9 cellular contexts compared by ENCODE assay signal in genomic region chr20:31602779-31603441, GRCh38. TPM values are rescaled to one million over a fixed set of nuclear protein-coding genes. Genes with fewer than 3 reads are reported as not detected.
DNase-seq lines count a peak whose midpoint lies in the region; ATAC-seq and TF ChIP-seq lines count a peak whose summit lies in the region.
"Had no signal": no experiment of that assay in that cellular context is flagged by ENCODE, and none has a peak within 500 bp of the region (broad histone marks: within the 10 kb centered on the region; RNA-seq: fewer than 3 reads in every experiment).

No MANE protein-coding gene starts in this region.

- peaks cover 0 to 49% (median 14%) of the 10 kb centered on the region in 9 donors for H3K4me1 ChIP-seq in heart right ventricle

- no peak overlapping the region for H3K4me3 ChIP-seq in heart right ventricle
- H3K4me3 ChIP-seq in cardiac fibroblast (replicated peaks in 1 of 2; ENCODE audit: low read depth in 2 of 2, low read length in 2 of 2): no peak overlapping the region
- H3K4me3 ChIP-seq: mucosa of descending colon had no signal

- intact Hi-C loops in heart right ventricle (cut with DNase I) (no loop called here), cardiac septum (cut with DNase I) (no loop called here)

- DNase-seq in heart right ventricle: no peak
- no peak for DNase-seq in cardiac septum (ENCODE audit: low spot score)
- DNase-seq in cardiac fibroblast (ENCODE audit: low read depth in 2 of 2): peak; percentile 69 to 81
- no peak for DNase-seq in omental fat pad (ENCODE audit: low spot score)
- no peak for DNase-seq in NCI-H1105 treated with DMSO at 0.1 percent for 48 hours (lab: John Stamatoyannopoulos, UW)

- peak overlapping the region in 9 of 10 donors; percentile 12 to 99 (median 95) for H3K27ac ChIP-seq in heart right ventricle

- no peak for TF ChIP-seq CTCF in heart right ventricle (IDR thresholded peaks at IDR 0.05)
- no peak for TF ChIP-seq CTCF in cardiac fibroblast (IDR thresholded peaks at IDR 0.05; ENCODE audit: low read depth, low read length)
- no peak for TF ChIP-seq CTCF in omental fat pad (IDR thresholded peaks at IDR 0.05)

- 73 to 80% methylated on average over 17 of the region's 17 CpGs for WGBS in heart right ventricle, 2 donors

- ATAC-seq in heart right ventricle (no peak), HG03097 (IDR thresholded peaks at IDR 0.05; ENCODE audit: low FRiP score, unreplicated experiment) (peak; percentile 68), SK-N-SH treated with all-trans-retinoic acid at 6 μM for 48 hours (no peak), omental fat pad (ENCODE audit: low FRiP score) (peak; percentile 46), GM19467 (IDR thresholded peaks at IDR 0.05; ENCODE audit: unreplicated experiment) (no peak)
- ATAC-seq: mucosa of descending colon had no signal

- no peaks in the 10 kb centered on the region for H3K9me3 ChIP-seq in heart right ventricle
- H3K9me3 ChIP-seq: mucosa of descending colon had no signal

- H3K27me3 ChIP-seq in heart right ventricle: peaks cover 0 to 28% (median 0%) of the 10 kb centered on the region in 7 donors

- H3K36me3 ChIP-seq in heart right ventricle: peaks cover 0 to 14% (median 0%) of the 10 kb centered on the region in 9 donors

TF ChIP-seq in SK-N-SH treated with all-trans-retinoic acid at 6 μM for 48 hours, 23 proteins besides CTCF, POLR2A, EP300 and RAD21:
- no peak for TF ChIP-seq ESRRG (CRISPR knock-in tag; IDR thresholded peaks at IDR 0.05)
- TF ChIP-seq PPARA (CRISPR knock-in tag; IDR thresholded peaks at IDR 0.05; ENCODE audit: borderline replicate concordance): no peak
- TF ChIP-seq TOX (CRISPR knock-in tag; IDR thresholded peaks at IDR 0.05; ENCODE audit: borderline replicate concordance): no peak
- TF ChIP-seq GLIS3 (CRISPR knock-in tag; IDR thresholded peaks at IDR 0.05): no peak
- TF ChIP-seq ZFP3 (CRISPR knock-in tag; IDR thresholded peaks at IDR 0.05): 0 out of 2 replicates have a peak, but pooled peaks have one; percentile 48
- no peak for TF ChIP-seq ARNTL (CRISPR knock-in tag; IDR thresholded peaks at IDR 0.05; ENCODE audit: borderline replicate concordance, low read depth)
- TF ChIP-seq TCF4 (CRISPR knock-in tag; IDR thresholded peaks at IDR 0.05; ENCODE audit: borderline replicate concordance): no peak
- no peak for TF ChIP-seq ZNF565 (CRISPR knock-in tag; conservative IDR thresholded peaks at IDR 0.05; ENCODE audit: low read depth)
- no peak for TF ChIP-seq BACH2 (CRISPR knock-in tag; IDR thresholded peaks at IDR 0.05; ENCODE audit: borderline replicate concordance)
- peak; percentile 92 for TF ChIP-seq ZNF8 (CRISPR knock-in tag; IDR thresholded peaks at IDR 0.05)
- TF ChIP-seq ZNF70 (CRISPR knock-in tag; IDR thresholded peaks at IDR 0.05): no peak
- TF ChIP-seq PATZ1 (CRISPR knock-in tag; IDR thresholded peaks at IDR 0.05; ENCODE audit: borderline replicate concordance): 0 out of 2 replicates have a peak, but pooled peaks have one; percentile 37
- TF ChIP-seq, protein P1, sequence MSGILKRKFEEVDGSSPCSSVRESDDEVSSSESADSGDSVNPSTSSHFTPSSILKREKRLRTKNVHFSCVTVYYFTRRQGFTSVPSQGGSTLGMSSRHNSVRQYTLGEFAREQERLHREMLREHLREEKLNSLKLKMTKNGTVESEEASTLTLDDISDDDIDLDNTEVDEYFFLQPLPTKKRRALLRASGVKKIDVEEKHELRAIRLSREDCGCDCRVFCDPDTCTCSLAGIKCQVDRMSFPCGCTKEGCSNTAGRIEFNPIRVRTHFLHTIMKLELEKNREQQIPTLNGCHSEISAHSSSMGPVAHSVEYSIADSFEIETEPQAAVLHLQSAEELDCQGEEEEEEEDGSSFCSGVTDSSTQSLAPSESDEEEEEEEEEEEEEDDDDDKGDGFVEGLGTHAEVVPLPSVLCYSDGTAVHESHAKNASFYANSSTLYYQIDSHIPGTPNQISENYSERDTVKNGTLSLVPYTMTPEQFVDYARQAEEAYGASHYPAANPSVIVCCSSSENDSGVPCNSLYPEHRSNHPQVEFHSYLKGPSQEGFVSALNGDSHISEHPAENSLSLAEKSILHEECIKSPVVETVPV (CRISPR knock-in tag; IDR thresholded peaks at IDR 0.05): no peak
- TF ChIP-seq POU6F1 (CRISPR knock-in tag; IDR thresholded peaks at IDR 0.05; ENCODE audit: borderline replicate concordance, low read depth): no peak
- TF ChIP-seq ZFP30 (CRISPR knock-in tag; IDR thresholded peaks at IDR 0.05): no peak
- no peak for TF ChIP-seq CREB5 (CRISPR knock-in tag; IDR thresholded peaks at IDR 0.05; ENCODE audit: low read depth)
- TF ChIP-seq OSR1 (CRISPR knock-in tag; IDR thresholded peaks at IDR 0.05): no peak

RNA-seq across cellular contexts. Expression of gene ID1, which starts 2.2 kb away (rescaled TPM):
- total RNA-seq in heart right ventricle: 100 to 1,000 TPM in 7 of 10 donors, 10 to 100 TPM in 3; 42.8 to 204 (median 109) TPM
- polyA plus RNA-seq in heart right ventricle: 100 to 1,000 TPM; 230 to 551 TPM
- 163 TPM for total RNA-seq in cardiac septum
- total RNA-seq in omental fat pad: 100 to 1,000 TPM; 437 to 878 (median 612) TPM

RNA-seq across cellular contexts. Expression of gene COX4I2, which starts 34.8 kb away (rescaled TPM):
- total RNA-seq in heart right ventricle: 10 to 100 TPM in 3 of 10 donors, 1 to 10 TPM in 7; 3.8 to 20.1 (median 7.5) TPM
- 100 to 1,000 TPM in 1 of 2 donors, 10 to 100 TPM in 1; 30.4 to 103 TPM for polyA plus RNA-seq in heart right ventricle
- 11.3 TPM for total RNA-seq in cardiac septum
- total RNA-seq in omental fat pad: 10 to 100 TPM in 1 of 4 donors, 1 to 10 TPM in 2, not detected in 1; 1.0 to 17.0 (median 1.8) TPM

Comparison
In these comparisons a context has a peak if more than half of its experiments do, and no peak if none do; other contexts are left out.
1. ATAC-seq: peak in HG03097 (single experiment) and omental fat pad (single experiment); none in heart right ventricle (0 of 8), SK-N-SH treated with all-trans-retinoic acid at 6 μM for 48 hours (single experiment) and GM19467 (single experiment).
2. DNase-seq: peak in cardiac fibroblast (2 of 2); none in heart right ventricle (0 of 2), cardiac septum (single experiment), omental fat pad (single experiment) and NCI-H1105 treated with DMSO at 0.1 percent for 48 hours (single experiment).